Comparison of ENCODE assay signal across 14 cellular contexts in genomic region chr6:138970159-138970558, GRCh38. TPM values are rescaled to one million over a fixed set of nuclear protein-coding genes. Genes with fewer than 3 reads are reported as not detected.
DNase-seq lines count a peak whose midpoint lies in the region; ATAC-seq and TF ChIP-seq lines count a peak whose summit lies in the region.
"Had no signal": no experiment of that assay in that cellular context is flagged by ENCODE, and none has a peak within 500 bp of the region (broad histone marks: within the 10 kb centered on the region; RNA-seq: fewer than 3 reads in every experiment).

No MANE protein-coding gene starts in this region.

- H3K4me1 ChIP-seq in right atrium auricular region = peaks cover 0 to 59% of the 10 kb centered on the region in 2 donors
- peaks cover 4 to 44% of the 10 kb centered on the region in 2 donors for H3K4me1 ChIP-seq in lung (ENCODE audit: control insufficient read depth in 2 of 2, insufficient read depth in 2 of 2, low read length in 2 of 2)

- intact Hi-C loops in cardiac septum (cut with DNase I) = no loop called here

- H3K27me3 ChIP-seq in right atrium auricular region (no peaks in the 10 kb centered on the region), lung (ENCODE audit: control insufficient read depth, insufficient read depth) (no peaks in the 10 kb centered on the region)
- H3K27me3 ChIP-seq: vagina had no signal

- 73 to 80% methylated on average over 3 of the region's 3 CpGs for WGBS in lung, 2 donors

- no peak for DNase-seq in right atrium auricular region (ENCODE audit: low spot score)
- DNase-seq in cardiac septum (ENCODE audit: low spot score) = no peak
- DNase-seq in caudate nucleus (lab: John Stamatoyannopoulos, UW) = no peak
- DNase-seq in lung (ENCODE audit: low spot score) = no peak
- DNase-seq in NCI-H510A (lab: John Stamatoyannopoulos, UW) = no peak
- DNase-seq in GF-D8 (lab: John Stamatoyannopoulos, UW) = no peak
- DNase-seq in DMS53 treated with DMSO at 0.1 percent for 48 hours (lab: John Stamatoyannopoulos, UW; ENCODE audit: unreplicated experiment) = no peak
- DNase-seq: activated gamma-delta T cell treated with Interleukin-2 at 50 U/mL for 16 hours; central memory CD4-positive, alpha-beta T cell; naive thymus-derived CD8-positive, alpha-beta T cell; stimulated activated CD4-positive, alpha-beta T cell treated with anti-CD3 and anti-CD28 coated beads, Interleukin-4, amount 100 ng/mL, for 24 hours had no signal

- no peak for ATAC-seq in lung (ENCODE audit: insufficient read depth, low FRiP score)
- ATAC-seq in GM21576 (IDR thresholded peaks at IDR 0.05; ENCODE audit: unreplicated experiment) = no peak
- ATAC-seq: naive thymus-derived CD8-positive, alpha-beta T cell had no signal

- H3K36me3 ChIP-seq in right atrium auricular region (no peaks in the 10 kb centered on the region), lung (ENCODE audit: control insufficient read depth in 2 of 2, insufficient read depth in 2 of 2, low read length in 2 of 2) (no peaks in the 10 kb centered on the region)
- H3K36me3 ChIP-seq: vagina had no signal

- H3K27ac ChIP-seq in right atrium auricular region = peak overlapping the region; percentile 73 to 87
- H3K27ac ChIP-seq in caudate nucleus (ENCODE audit: low read depth, low read length) = peak overlapping the region; percentile 90
- H3K27ac ChIP-seq in lung (ENCODE audit: low read depth in 1 of 2, low read length in 1 of 2) = peak overlapping the region; percentile 79 to 94
- H3K27ac ChIP-seq: vagina, VCaP had no signal

- no peaks in the 10 kb centered on the region for H3K9me3 ChIP-seq in right atrium auricular region
- no peaks in the 10 kb centered on the region for H3K9me3 ChIP-seq in lung (ENCODE audit: control insufficient read depth in 2 of 2, insufficient read depth in 1 of 2, low read length in 1 of 2)
- H3K9me3 ChIP-seq: vagina had no signal

- TF ChIP-seq CTCF in right atrium auricular region (IDR thresholded peaks at IDR 0.05) (no peak), lung (IDR thresholded peaks at IDR 0.05; ENCODE audit: control extremely low read depth, extremely low read depth) (no peak)

- H3K4me3 ChIP-seq in right atrium auricular region (no peak overlapping the region), lung (no peak overlapping the region)
- H3K4me3 ChIP-seq: vagina had no signal

RNA-seq across cellular contexts. Expression of gene REPS1, which starts 17.9 kb away (rescaled TPM):
- total RNA-seq in right atrium auricular region (10 to 100 TPM; 29.7 to 35.2 TPM), cardiac septum (43.0 TPM), lung (10 to 100 TPM; 34.9 to 68.2 TPM)
- 10 to 100 TPM; 13.5 to 16.8 TPM for polyA plus RNA-seq in lung

RNA-seq across cellular contexts. Expression of gene ABRACL, which starts 58.4 kb away (rescaled TPM):
- 10 to 100 TPM in 1 of 2 donors, 1 to 10 TPM in 1; 8.0 to 10.2 TPM for total RNA-seq in right atrium auricular region
- total RNA-seq in cardiac septum = 5.7 TPM
- total RNA-seq in lung = 10 to 100 TPM; 19.8 to 33.4 TPM
- 10 to 100 TPM; 47.6 to 91.9 TPM for polyA plus RNA-seq in lung
